Comparison of ENCODE assay signal across 8 cellular contexts in the genomic region with DNA sequence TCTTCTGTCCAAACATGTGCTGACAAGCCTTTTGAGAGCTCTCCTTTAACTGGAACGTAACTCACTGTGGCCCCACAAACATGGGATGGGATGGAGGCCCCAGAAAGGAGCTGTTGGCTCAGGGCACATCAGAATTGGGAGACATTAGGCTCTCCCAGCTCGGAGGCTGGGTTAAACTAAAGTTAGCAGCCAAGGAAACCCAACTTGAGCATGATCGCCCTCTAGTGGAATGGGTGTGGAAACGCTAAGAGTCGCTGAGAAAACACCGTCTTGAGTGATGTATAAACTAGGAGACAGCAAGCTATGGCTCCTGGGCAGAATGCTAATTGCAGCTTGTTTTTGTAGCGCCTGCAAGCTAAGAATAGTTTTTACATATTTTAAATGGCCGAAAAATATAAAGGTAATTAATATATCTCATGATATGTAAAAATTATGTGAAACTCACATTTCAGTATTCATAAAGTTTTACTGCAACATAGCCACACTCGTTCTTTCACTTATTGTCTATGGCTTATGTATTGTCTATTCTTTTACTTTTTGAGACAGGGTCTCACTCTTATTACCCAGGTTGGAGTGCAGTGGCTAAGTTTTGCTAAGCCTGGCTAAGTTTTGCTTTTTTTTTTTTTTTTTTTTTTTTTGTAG.
DNase-seq lines count a peak whose midpoint lies in the region; ATAC-seq and TF ChIP-seq lines count a peak whose summit lies in the region.

No MANE protein-coding gene starts in this region.

- DNase-seq in 8988T (peak; percentile 46), GM12864 (ENCODE audit: low read depth) (peak; percentile 29), Kasumi-1 (lab: John Stamatoyannopoulos, UW) (peak; percentile 88 to 89), PC-9 (peak; percentile 46 to 56), globus pallidus (ENCODE audit: low spot score) (peak; percentile 70), aorta (no peak)
- peak; percentile 12 for DNase-seq in activated gamma-delta T cell treated with anti-CD3 and anti-CD28 coated beads, Interleukin-2, amount 50 U/mL, for 16 hours (ENCODE audit: low read depth)

- intact Hi-C loops in PC-9 (cut with micrococcal nuclease; ENCODE audit: unreplicated experiment) (loop anchor here (1.0 to 10.0 kb wide), 5 partner anchors 69 to 399 kb away; partner anchors contain the start of genes HACD2 and MYLK), aorta (cut with DNase I) (loop anchor here in 1 of 2 donors (5.0 kb wide), 1 partner anchor 159 kb away; the partner anchor contains the start of gene MYLK)

- H2AFZ ChIP-seq in PC-9, result no peak overlapping the region
- peak overlapping the region; percentile 63 for H2AFZ ChIP-seq in parathyroid adenoma

- BruUV-seq in PC-9 (replicated peaks; lab: Mats Ljungman, UMichigan), result no TSS peak

- CTCF ChIA-PET in PC-9 (lab: Charles Lee), result interaction anchor here (0.5 to 1.3 kb wide), 13 partner anchors 9 to 835 kb away, joined by 3 to 21 read pairs (median 5); no protein-coding TSS in a partner anchor

- H3K27ac ChIP-seq in PC-9 (no peak overlapping the region), parathyroid adenoma (no peak overlapping the region), aorta (ENCODE audit: low read depth in 1 of 2, low read length in 2 of 2) (peak overlapping the region in 1 of 2 donors; percentile 7)

- POLR2A ChIA-PET in PC-9 (lab: Charles Lee; ENCODE audit: unreplicated experiment), result interaction anchor here (0.7 kb wide), 1 partner anchor 69 kb away, joined by 3 read pairs; no protein-coding TSS in a partner anchor

- no peaks in the 10 kb centered on the region for H3K4me1 ChIP-seq in PC-9 (replicated peaks; ENCODE audit: insufficient read depth)
- no peaks in the 10 kb centered on the region for H3K4me1 ChIP-seq in parathyroid adenoma
- H3K4me1 ChIP-seq in aorta (ENCODE audit: control insufficient read depth in 1 of 2, insufficient read depth in 2 of 2, low read length in 2 of 2), result peaks cover 0 to 2% of the 10 kb centered on the region in 2 donors

- no peaks in the 10 kb centered on the region for H4K20me1 ChIP-seq in PC-9 (ENCODE audit: insufficient read depth)

- H3K9ac ChIP-seq in parathyroid adenoma, result no peak overlapping the region

- 7 to 10% methylated on average over 9 of the region's 9 CpGs for WGBS in aorta, 2 donors

- TF ChIP-seq CTCF in GM12864 (IDR thresholded peaks at IDR 0.05; ENCODE audit: low read depth, low read length, missing control alignments) (peak; percentile 93), PC-9 (conservative IDR thresholded peaks at IDR 0.05) (peak; percentile 86), parathyroid adenoma (IDR thresholded peaks at IDR 0.05) (peak; percentile 81)

- H3K79me2 ChIP-seq in PC-9 (ENCODE audit: low read depth) (no peaks in the 10 kb centered on the region), parathyroid adenoma (no peaks in the 10 kb centered on the region)

- no peak for ATAC-seq in aorta (ENCODE audit: low FRiP score)

- H3K4me2 ChIP-seq in PC-9 (0 out of 2 replicates have a peak overlapping the region, but pooled peaks have one; percentile 30), parathyroid adenoma (ENCODE audit: low read length) (no peak overlapping the region)

- no peaks in the 10 kb centered on the region for H3K36me3 ChIP-seq in PC-9 (ENCODE audit: low read depth)
- no peaks in the 10 kb centered on the region for H3K36me3 ChIP-seq in parathyroid adenoma (ENCODE audit: control insufficient read depth, insufficient read depth, low read length)
- no peaks in the 10 kb centered on the region for H3K36me3 ChIP-seq in aorta (ENCODE audit: control insufficient read depth in 1 of 2, insufficient read depth in 2 of 2, low read length in 1 of 2)

- no peaks in the 10 kb centered on the region for H3F3A ChIP-seq in PC-9 (ENCODE audit: insufficient read depth, low read depth)

- no peaks in the 10 kb centered on the region for H3K9me2 ChIP-seq in PC-9 (ENCODE audit: insufficient read depth)

- H3K27me3 ChIP-seq in PC-9 (ENCODE audit: insufficient read depth, low read depth) (no peaks in the 10 kb centered on the region), parathyroid adenoma (ENCODE audit: control insufficient read depth, insufficient read depth, low read length) (no peaks in the 10 kb centered on the region), aorta (ENCODE audit: control insufficient read depth in 1 of 2, insufficient read depth in 2 of 2, low read length in 1 of 2) (no peaks in the 10 kb centered on the region)

- H3K9me3 ChIP-seq in PC-9 (ENCODE audit: insufficient read depth, low read depth) (no peaks in the 10 kb centered on the region), parathyroid adenoma (ENCODE audit: control insufficient read depth, low read length) (no peaks in the 10 kb centered on the region), aorta (ENCODE audit: control insufficient read depth, low read length) (no peaks in the 10 kb centered on the region)

- H3K4me3 ChIP-seq in GM12864 (ENCODE audit: low read depth, low read length), result no peak overlapping the region
- H3K4me3 ChIP-seq in PC-9, result no peak overlapping the region
- H3K4me3 ChIP-seq in parathyroid adenoma (ENCODE audit: low read depth, low read length), result no peak overlapping the region
- no peak overlapping the region for H3K4me3 ChIP-seq in aorta (ENCODE audit: low read length in 2 of 2)

Comparison
In these comparisons a context has a peak if more than half of its experiments do, and no peak if none do; other contexts are left out.
1. DNase-seq: peak in 8988T (single experiment), GM12864 (single experiment), Kasumi-1 (2 of 2), PC-9 (2 of 2), activated gamma-delta T cell treated with anti-CD3 and anti-CD28 coated beads, Interleukin-2, amount 50 U/mL, for 16 hours (single experiment) and globus pallidus (single experiment); none in aorta (0 of 2).
2. Peak in every context shown above with its lines, with median percentiles within 50 percentile points of each other: CTCF ChIP-seq.